In genomic region chr6:31723245-31723979, GRCh38 we compare ENCODE assay signal across 25 cellular contexts. TPM values are rescaled to one million over a fixed set of nuclear protein-coding genes. Genes with fewer than 3 reads are reported as not detected.
A peak's percentile ranks its signal among the peaks of the same experiment; 100 is the strongest.
DNase-seq lines count a peak whose midpoint lies in the region; ATAC-seq, FAIRE-seq and TF ChIP-seq lines count a peak whose summit lies in the region.
"Had no signal": no experiment of that assay in that cellular context is flagged by ENCODE, and none has a peak within 500 bp of the region (broad histone marks: within the 10 kb centered on the region; RNA-seq: fewer than 3 reads in every experiment).

A gene with protein sequence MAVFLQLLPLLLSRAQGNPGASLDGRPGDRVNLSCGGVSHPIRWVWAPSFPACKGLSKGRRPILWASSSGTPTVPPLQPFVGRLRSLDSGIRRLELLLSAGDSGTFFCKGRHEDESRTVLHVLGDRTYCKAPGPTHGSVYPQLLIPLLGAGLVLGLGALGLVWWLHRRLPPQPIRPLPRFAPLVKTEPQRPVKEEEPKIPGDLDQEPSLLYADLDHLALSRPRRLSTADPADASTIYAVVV (plus strand): TSS chr6:31723373. CDS start chr6:31723384, 11 bp downstream.

- intact Hi-C loops in spleen (cut with DNase I; ENCODE audit: low total_unique reads): no loop called here

- H3K27ac ChIP-seq in SK-N-SH (ENCODE audit: low read depth in 2 of 2, low read length in 1 of 2): no peak within 1 kb of the TSS
- H3K27ac ChIP-seq in endodermal cell (ENCODE audit: low read depth, low read length): no peak within 1 kb of the TSS
- H3K27ac ChIP-seq in spleen: peak within 1 kb of the TSS in 1 of 8 donors; percentile 24
- H3K27ac ChIP-seq: adrenal gland, tibial artery had no signal

- H3K4me1 Mint-ChIP-seq in endodermal cell: peaks cover 5% of the 10 kb centered on the region

- H3K9ac ChIP-seq in SK-N-SH: no peak within 1 kb of the TSS
- H3K9ac ChIP-seq in endodermal cell (ENCODE audit: extremely low read depth, low read length, poor library complexity, severe bottlenecking): no peak within 1 kb of the TSS

- no peak for TF ChIP-seq EP300 in SK-N-SH (IDR thresholded peaks at IDR 0.05; ENCODE audit: borderline replicate concordance in 1 of 2, low read depth in 1 of 2, low read length in 1 of 2)

- FAIRE-seq in D721Med (lab: Jason Lieb, UNC): no peak
- FAIRE-seq: A204.1, endometrium had no signal

- H3K9me3 Mint-ChIP-seq in endodermal cell: no peaks in the 10 kb centered on the region
- H3K9me3 Mint-ChIP-seq: activated T-cell treated with anti-CD3 and anti-CD28 coated beads, Interleukin-2, amount 50 U/mL, for 72 hours; CD8-positive, alpha-beta memory T cell; central memory CD8-positive, alpha-beta T cell; naive thymus-derived CD4-positive, alpha-beta T cell had no signal

- no peaks in the 10 kb centered on the region for H3F3A ChIP-seq in SK-N-SH (replicated peaks; ENCODE audit: insufficient read depth)

- no peak within 1 kb of the TSS for H3K4me3 Mint-ChIP-seq in endodermal cell
- H3K4me3 Mint-ChIP-seq: activated T-cell treated with anti-CD3 and anti-CD28 coated beads, Interleukin-2, amount 50 U/mL, for 72 hours; CD8-positive, alpha-beta memory T cell; central memory CD8-positive, alpha-beta T cell had no signal

- H3K27me3 ChIP-seq in SK-N-SH (ENCODE audit: insufficient read depth): no peaks in the 10 kb centered on the region
- no peaks in the 10 kb centered on the region for H3K27me3 ChIP-seq in endodermal cell (ENCODE audit: control insufficient read depth, insufficient read depth, low read length, poor library complexity, severe bottlenecking)
- H3K27me3 ChIP-seq in spleen (replicated peaks in 1 of 7): no peaks in the 10 kb centered on the region
- H3K27me3 ChIP-seq: adrenal gland, tibial artery had no signal

- TF ChIP-seq POLR2A in NB4 (IDR thresholded peaks at IDR 0.05; ENCODE audit: extremely low read depth, insufficient read length) (no peak), spleen (IDR thresholded peaks at IDR 0.05) (no peak)

- H3K27ac Mint-ChIP-seq in endodermal cell: no peak within 1 kb of the TSS
- H3K27ac Mint-ChIP-seq: activated T-cell treated with anti-CD3 and anti-CD28 coated beads, Interleukin-2, amount 50 U/mL, for 72 hours had no signal

- H3K4me3 ChIP-seq in SK-N-SH (ENCODE audit: low read depth in 2 of 2, low read length in 1 of 2): no peak within 1 kb of the TSS
- no peak within 1 kb of the TSS for H3K4me3 ChIP-seq in NB4 (ENCODE audit: low read depth, low read length)
- no peak within 1 kb of the TSS for H3K4me3 ChIP-seq in endodermal cell (ENCODE audit: low read length)
- peak within 1 kb of the TSS in 1 of 8 donors; percentile 6 for H3K4me3 ChIP-seq in spleen
- H3K4me3 ChIP-seq: adrenal gland, tibial artery had no signal

- no peak within 1 kb of the TSS for H3K4me2 ChIP-seq in SK-N-SH

- no peak for TF ChIP-seq RAD21 in SK-N-SH (IDR thresholded peaks at IDR 0.05; ENCODE audit: low read length)

- H3K36me3 ChIP-seq in SK-N-SH (replicated peaks in 1 of 2; ENCODE audit: control insufficient read depth in 1 of 2, insufficient read depth in 2 of 2, low read length in 1 of 2) (peaks cover 20 to 26% of the 10 kb centered on the region in 2 experiments), endodermal cell (ENCODE audit: control insufficient read depth, insufficient read depth, low read length) (peaks cover 29% of the 10 kb centered on the region), spleen (peaks cover 0 to 32% (median 1%) of the 10 kb centered on the region in 6 donors)
- H3K36me3 ChIP-seq: adrenal gland had no signal

- no peaks in the 10 kb centered on the region for H4K20me1 ChIP-seq in SK-N-SH (ENCODE audit: insufficient read depth)

- CTCF ChIA-PET in SK-N-SH (lab: Yijun Ruan, JAX): interaction anchor here (0.9 to 1.6 kb wide), 4 partner anchors 9 to 72 kb away, joined by 3 to 4 read pairs (median 4); partner anchors contain the start of gene VARS1

- H3K79me2 ChIP-seq in SK-N-SH (ENCODE audit: insufficient read depth): peaks cover 2% of the 10 kb centered on the region; the same call in 1 of the 2 replicates

- DNase-seq in SK-N-SH (no peak), NB4 (ENCODE audit: low read depth) (peak; percentile 79), endodermal cell (peak; percentile 52), spleen (peak; percentile 83), DMS153 (lab: John Stamatoyannopoulos, UW) (no peak), D721Med (ENCODE audit: insufficient read length, low spot score) (no peak), amniotic stem cell (lab: John Stamatoyannopoulos, UW) (no peak)
- DNase-seq: activated CD4-positive, alpha-beta T cell treated with anti-CD3 and anti-CD28 coated beads for 48 hours; activated T-cell treated with anti-CD3 and anti-CD28 coated beads, Interleukin-2, amount 50 U/mL, for 72 hours; left ventricle myocardium superior; naive thymus-derived CD4-positive, alpha-beta T cell; NCI-H1092 treated with DMSO at 0.1 percent for 48 hours; NCI-H226; stimulated activated CD4-positive, alpha-beta T cell treated with anti-CD3 and anti-CD28 coated beads, Interleukin-2, amount 100 ng/mL, for 24 hours; T-helper 2 cell; tibial artery had no signal

- WGBS in SK-N-SH (ENCODE audit: low lambda C conversion rate): 89% methylated on average over 43 of the region's 46 CpGs
- 93 to 95% methylated on average over 31 to 46 of the region's 46 CpGs for WGBS in endodermal cell (ENCODE audit: insufficient coverage in 1 of 2, insufficient read length in 1 of 2), 2 experiments
- 58 to 71% (median 63%) methylated on average over 41 to 46 of the region's 46 CpGs for whole genome bisulfite sequencing in spleen, 5 donors

- H3K9me3 ChIP-seq in SK-N-SH: no peaks in the 10 kb centered on the region
- H3K9me3 ChIP-seq in endodermal cell (ENCODE audit: control insufficient read depth, low read length): no peaks in the 10 kb centered on the region
- no peaks in the 10 kb centered on the region for H3K9me3 ChIP-seq in spleen
- H3K9me3 ChIP-seq: adrenal gland, tibial artery had no signal

- H3K27me3 Mint-ChIP-seq in endodermal cell (ENCODE audit: insufficient read depth): no peaks in the 10 kb centered on the region
- H3K27me3 Mint-ChIP-seq: central memory CD8-positive, alpha-beta T cell had no signal

- peak; percentile 14; the same call in 1 of the 3 replicates for ATAC-seq in SK-N-SH treated with all-trans-retinoic acid at 6 μM for 48 hours
- ATAC-seq: activated T-cell treated with anti-CD3 and anti-CD28 coated beads, Interleukin-2, amount 50 U/mL, for 72 hours; HCT116; naive thymus-derived CD4-positive, alpha-beta T cell; sciatic nerve had no signal

- H3K4me1 ChIP-seq in SK-N-SH (ENCODE audit: control insufficient read depth in 1 of 2, insufficient read depth in 2 of 2, low read depth in 1 of 2, low read length in 1 of 2) (peaks cover 0 to 1% of the 10 kb centered on the region in 2 experiments; a peak in 1 of 4 replicates), endodermal cell (ENCODE audit: control insufficient read depth, insufficient read depth, low read length) (no peaks in the 10 kb centered on the region), spleen (peaks cover 12 to 45% (median 33%) of the 10 kb centered on the region in 6 donors)

- H2AFZ ChIP-seq in SK-N-SH (ENCODE audit: low read depth): no peak within 1 kb of the TSS

- H3K36me3 Mint-ChIP-seq in endodermal cell (ENCODE audit: low read depth): peaks cover 27% of the 10 kb centered on the region

- H3K9me2 ChIP-seq in SK-N-SH: no peaks in the 10 kb centered on the region

- TF ChIP-seq CTCF in SK-N-SH (IDR thresholded peaks at IDR 0.05) (no peak), NB4 (IDR thresholded peaks at IDR 0.05; ENCODE audit: low read depth, low read length) (no peak), endodermal cell (conservative IDR thresholded peaks at IDR 0.05) (no peak), spleen (IDR thresholded peaks at IDR 0.05 in 8 of 11, conservative IDR thresholded peaks at IDR 0.05 in 3 of 11) (no peak), D721Med (IDR thresholded peaks at IDR 0.05; ENCODE audit: insufficient read depth, missing control alignments) (no peak)

- POLR2A ChIA-PET in SK-N-SH (lab: Yijun Ruan, JAX): no interaction called here

TF ChIP-seq in SK-N-SH treated with all-trans-retinoic acid at 6 μM for 48 hours, 23 proteins besides CTCF, POLR2A, EP300 and RAD21:
- TF ChIP-seq SNAI2 (CRISPR knock-in tag; IDR thresholded peaks at IDR 0.05) (no peak), ZFP30 (CRISPR knock-in tag; IDR thresholded peaks at IDR 0.05) (no peak), TCF4 (CRISPR knock-in tag; IDR thresholded peaks at IDR 0.05; ENCODE audit: borderline replicate concordance) (no peak)

TF ChIP-seq in SK-N-SH, 30 proteins besides CTCF, POLR2A, EP300 and RAD21:
- no peak for TF ChIP-seq YY1 (IDR thresholded peaks at IDR 0.05; ENCODE audit: low read depth)

RNA-seq across cellular contexts. Expression of the gene that starts here (rescaled TPM):
- polyA plus RNA-seq in SK-N-SH (2012; rRNA removed): not detected in 2 replicates
- polyA plus RNA-seq in SK-N-SH (2012; cell fraction: cytosol; rRNA removed): not detected in 2 replicates
- polyA plus RNA-seq in SK-N-SH (2012; cell fraction: nucleus; rRNA removed): not detected in 2 replicates
- total RNA-seq in endodermal cell: not detected
- not detected for polyA plus RNA-seq in endodermal cell (2013, experiment 1 of 2)
- not detected for polyA plus RNA-seq in endodermal cell (2013, experiment 2 of 2)
- total RNA-seq in spleen: 10 to 100 TPM in 4 of 7 donors, 1 to 10 TPM in 3; 7.9 to 15.1 (median 10.6) TPM
- under 1 TPM; 0.46 to 0.61 (median 0.48) TPM for polyA plus RNA-seq in spleen
- total RNA-seq: CD8-positive, alpha-beta memory T cell; fibroblast of villous mesenchyme had no signal

Comparison
In these comparisons a context has a peak if more than half of its experiments do, and no peak if none do; other contexts are left out.
1. RNA of the gene that starts here (total RNA-seq): 7.9 to 15.1 TPM in spleen; not detected in endodermal cell; every median in the first group is over 4 times any median in the second.
2. Peak in DNase-seq in endodermal cell; RNA of the gene not detected or under 1 TPM.
3. DNase-seq: peak in NB4 (single experiment) and spleen (single experiment); none in SK-N-SH (single experiment), DMS153 (single experiment), D721Med (single experiment) and amniotic stem cell (single experiment).